18 cellular contexts compared by ENCODE assay signal in genomic region chr12:17352164-17352563, GRCh38.
"Had no signal": no experiment of that assay in that cellular context is flagged by ENCODE, and none has a peak within 500 bp of the region (broad histone marks: within the 10 kb centered on the region; RNA-seq: fewer than 3 reads in every experiment).

No MANE protein-coding gene starts in this region.

- H3K4me1 ChIP-seq: adrenal gland, breast epithelium, esophagus muscularis mucosa, parathyroid adenoma, testis, upper lobe of left lung had no signal

- H2AFZ ChIP-seq: parathyroid adenoma had no signal

- ATAC-seq: activated T-cell treated with anti-CD3 and anti-CD28 coated beads, Interleukin-2, amount 50 U/mL, for 72 hours; naive thymus-derived CD8-positive, alpha-beta T cell; sciatic nerve; stimulated activated effector memory CD8-positive, alpha-beta T cell treated with anti-CD3 and anti-CD28 coated beads, Interleukin-12 subunit alpha, Interleukin-12 subunit beta, amount 100 ng/mL, for 72 hours had no signal

- H3K4me3 ChIP-seq: adrenal gland, breast epithelium, esophagus muscularis mucosa, smooth muscle cell, testis, upper lobe of left lung had no signal

- H3K4me3 Mint-ChIP-seq: activated naive CD4-positive, alpha-beta T cell treated with anti-CD3 and anti-CD28 coated beads, Interleukin-2, amount 50 U/mL, for 24 hours; activated T-cell treated with anti-CD3 and anti-CD28 coated beads, Interleukin-2, amount 50 U/mL, for 72 hours; naive thymus-derived CD8-positive, alpha-beta T cell; stimulated activated effector memory CD8-positive, alpha-beta T cell treated with anti-CD3 and anti-CD28 coated beads, Interleukin-12 subunit alpha, Interleukin-12 subunit beta, amount 100 ng/mL, for 72 hours had no signal

- H3K27ac ChIP-seq: adrenal gland, breast epithelium, esophagus muscularis mucosa, parathyroid adenoma, testis, upper lobe of left lung, WERI-Rb-1 had no signal

- H3K4me1 Mint-ChIP-seq: activated naive CD4-positive, alpha-beta T cell treated with anti-CD3 and anti-CD28 coated beads, Interleukin-2, amount 50 U/mL, for 24 hours; naive thymus-derived CD8-positive, alpha-beta T cell; stimulated activated effector memory CD8-positive, alpha-beta T cell treated with anti-CD3 and anti-CD28 coated beads, Interleukin-12 subunit alpha, Interleukin-12 subunit beta, amount 100 ng/mL, for 72 hours had no signal

- DNase-seq: activated CD4-positive, alpha-beta T cell treated with anti-CD3 and anti-CD28 coated beads for 1 hour; activated effector memory CD4-positive, alpha-beta T cell treated with anti-CD3 and anti-CD28 coated beads, Interleukin-2, amount 50 U/mL, for 16 hours; activated T-cell treated with anti-CD3 and anti-CD28 coated beads, Interleukin-2, amount 50 U/mL, for 72 hours; adrenal gland; cortex of kidney; mesenchymal stem cell; naive thymus-derived CD8-positive, alpha-beta T cell; stimulated activated CD4-positive, alpha-beta T cell treated with anti-CD3 and anti-CD28 coated beads, Interleukin-4, amount 100 ng/mL, for 24 hours; testis; upper lobe of left lung; WERI-Rb-1 had no signal

- H3K9ac ChIP-seq: parathyroid adenoma had no signal

- H3K36me3 Mint-ChIP-seq: activated naive CD4-positive, alpha-beta T cell treated with anti-CD3 and anti-CD28 coated beads, Interleukin-2, amount 50 U/mL, for 24 hours; naive thymus-derived CD8-positive, alpha-beta T cell; stimulated activated effector memory CD8-positive, alpha-beta T cell treated with anti-CD3 and anti-CD28 coated beads, Interleukin-12 subunit alpha, Interleukin-12 subunit beta, amount 100 ng/mL, for 72 hours had no signal

- H3K9me3 Mint-ChIP-seq: activated naive CD4-positive, alpha-beta T cell treated with anti-CD3 and anti-CD28 coated beads, Interleukin-2, amount 50 U/mL, for 24 hours had no signal

- H3K4me2 ChIP-seq: smooth muscle cell had no signal

- H3K9me3 ChIP-seq: adrenal gland, breast epithelium, esophagus muscularis mucosa, testis, upper lobe of left lung had no signal

- H3K27me3 ChIP-seq: adrenal gland, breast epithelium, esophagus muscularis mucosa, testis, upper lobe of left lung had no signal

- H3K36me3 ChIP-seq: adrenal gland, breast epithelium, esophagus muscularis mucosa, upper lobe of left lung, WERI-Rb-1 had no signal

- H3K27ac Mint-ChIP-seq: activated naive CD4-positive, alpha-beta T cell treated with anti-CD3 and anti-CD28 coated beads, Interleukin-2, amount 50 U/mL, for 24 hours; activated T-cell treated with anti-CD3 and anti-CD28 coated beads, Interleukin-2, amount 50 U/mL, for 72 hours; naive thymus-derived CD8-positive, alpha-beta T cell; stimulated activated effector memory CD8-positive, alpha-beta T cell treated with anti-CD3 and anti-CD28 coated beads, Interleukin-12 subunit alpha, Interleukin-12 subunit beta, amount 100 ng/mL, for 72 hours had no signal

- H3K27me3 Mint-ChIP-seq: activated naive CD4-positive, alpha-beta T cell treated with anti-CD3 and anti-CD28 coated beads, Interleukin-2, amount 50 U/mL, for 24 hours; naive thymus-derived CD8-positive, alpha-beta T cell had no signal

- H3K79me2 ChIP-seq: parathyroid adenoma had no signal
